19 cellular contexts compared by ENCODE assay signal in genomic region chr10:125235093-125236069, GRCh38.
DNase-seq lines count a peak whose midpoint lies in the region; ATAC-seq and TF ChIP-seq lines count a peak whose summit lies in the region.
"Had no signal": no experiment of that assay in that cellular context is flagged by ENCODE, and none has a peak within 500 bp of the region (broad histone marks: within the 10 kb centered on the region; RNA-seq: fewer than 3 reads in every experiment).

No MANE protein-coding gene starts in this region.

- H3K27ac ChIP-seq in HEK293 (ENCODE audit: extremely low read depth, low read depth, low read length), result no peak overlapping the region

- POLR2A ChIA-PET in HEK293 (lab: Yijun Ruan, JAX), result no interaction called here

- no peak for TF ChIP-seq POLR2A in NB4 (IDR thresholded peaks at IDR 0.05; ENCODE audit: extremely low read depth, insufficient read length)

- no peaks in the 10 kb centered on the region for H3K9me3 ChIP-seq in HEK293 (ENCODE audit: control insufficient read depth, insufficient read depth, low read depth, low read length)

- H3K27me3 Mint-ChIP-seq in osteocyte (ENCODE audit: unreplicated experiment), result peaks cover 2% of the 10 kb centered on the region

- no peaks in the 10 kb centered on the region for H3K4me1 ChIP-seq in HEK293 (ENCODE audit: control insufficient read depth, insufficient read depth, low read length)

- TF ChIP-seq CTCF in HEK293 (tag by site-specific recombination; IDR thresholded peaks at IDR 0.05) (no peak), NB4 (IDR thresholded peaks at IDR 0.05; ENCODE audit: low read depth, low read length) (no peak), choroid plexus epithelial cell (conservative IDR thresholded peaks at IDR 0.05; ENCODE audit: low read depth, low read length) (no peak), osteocyte (IDR thresholded peaks at IDR 0.05) (no peak)

- no peaks in the 10 kb centered on the region for H3K36me3 Mint-ChIP-seq in osteocyte (ENCODE audit: unreplicated experiment)
- H3K36me3 Mint-ChIP-seq: T-cell had no signal

- peaks cover 24% of the 10 kb centered on the region for H3K9me3 Mint-ChIP-seq in osteocyte (ENCODE audit: unreplicated experiment)

- peaks cover 16% of the 10 kb centered on the region for H3K4me1 Mint-ChIP-seq in osteocyte (ENCODE audit: unreplicated experiment)
- H3K4me1 Mint-ChIP-seq: T-cell had no signal

- no peaks in the 10 kb centered on the region for H3K36me3 ChIP-seq in HEK293 (ENCODE audit: control insufficient read depth in 2 of 2, insufficient read depth in 1 of 2, low read length in 2 of 2)

- DNase-seq in NB4 (ENCODE audit: low read depth) (peak; percentile 32), choroid plexus epithelial cell (ENCODE audit: low read depth) (peak; percentile 2), osteocyte (ENCODE audit: extremely low spot score, unreplicated experiment) (peak; percentile 30), NCI-H187 treated with DMSO at 0.1 percent for 48 hours (lab: John Stamatoyannopoulos, UW) (no peak)
- no peak for DNase-seq in activated CD4-positive, alpha-beta T cell treated with anti-CD3 and anti-CD28 coated beads, Interleukin-2, amount 50 U/mL, for 48 hours
- DNase-seq: ACHN; DND-41; H7; KBM-7; NCI-H1417 treated with DMSO at 0.1 percent for 48 hours; NCI-H2029; NCI-H446 treated with DMSO at 0.1 percent for 48 hours; NCI-H748 treated with DMSO at 0.1 percent for 48 hours; NK-92 treated with Interleukin-12 subunit alpha and Interleukin-12 subunit beta, amount 100 ng/mL, for 24 hours; SHP77; SK-N-SH; T-cell had no signal

- H3K4me3 ChIP-seq in HEK293 (ENCODE audit: low read depth, low read length), result no peak overlapping the region
- H3K4me3 ChIP-seq in NB4 (ENCODE audit: low read depth, low read length), result no peak overlapping the region
- no peak overlapping the region for H3K4me3 ChIP-seq in choroid plexus epithelial cell (ENCODE audit: low read depth, low read length)

- no peak for ATAC-seq in SK-N-SH treated with all-trans-retinoic acid at 6 μM for 48 hours
- ATAC-seq: T-cell had no signal

- H3K27ac Mint-ChIP-seq in osteocyte (ENCODE audit: unreplicated experiment), result no peak overlapping the region
- H3K27ac Mint-ChIP-seq: T-cell had no signal

- H3K4me3 Mint-ChIP-seq in osteocyte (ENCODE audit: unreplicated experiment), result no peak overlapping the region
- H3K4me3 Mint-ChIP-seq: T-cell had no signal

- CTCF ChIA-PET in HEK293 (lab: Yijun Ruan, JAX), result no interaction called here

TF ChIP-seq in HEK293, 187 proteins besides CTCF, POLR2A, EP300 and RAD21:
- TF ChIP-seq ZNF677 (tag by site-specific recombination; IDR thresholded peaks at IDR 0.05) (no peak), ZNF10 (tag by site-specific recombination; IDR thresholded peaks at IDR 0.05) (peak; percentile 55; the same call in 1 of the 2 replicates), ZNF830 (tag by site-specific recombination; IDR thresholded peaks at IDR 0.05; ENCODE audit: low read depth) (no peak), PBX3 (CRISPR knock-in tag; IDR thresholded peaks at IDR 0.05) (no peak), ZBTB17 (tag by site-specific recombination; IDR thresholded peaks at IDR 0.05) (0 out of 2 replicates have a peak, but pooled peaks have one; percentile 26), WT1 (tag by site-specific recombination; IDR thresholded peaks at IDR 0.05) (peak; percentile 52; the same call in 1 of the 2 replicates)
TF ChIP-seq in HEK293: peak in this region for 3.

TF ChIP-seq in SK-N-SH treated with all-trans-retinoic acid at 6 μM for 48 hours, 23 proteins besides CTCF, POLR2A, EP300 and RAD21 (continues in another document):
- TF ChIP-seq TCF4 (CRISPR knock-in tag; IDR thresholded peaks at IDR 0.05; ENCODE audit: borderline replicate concordance), result no peak
- no peak for TF ChIP-seq PPARA (CRISPR knock-in tag; IDR thresholded peaks at IDR 0.05; ENCODE audit: borderline replicate concordance)
- no peak for TF ChIP-seq ZNF70 (CRISPR knock-in tag; IDR thresholded peaks at IDR 0.05)
- no peak for TF ChIP-seq CSDC2 (CRISPR knock-in tag; IDR thresholded peaks at IDR 0.05)
- no peak for TF ChIP-seq ARNTL (CRISPR knock-in tag; IDR thresholded peaks at IDR 0.05; ENCODE audit: borderline replicate concordance, low read depth)
- TF ChIP-seq CSRNP3 (CRISPR knock-in tag; IDR thresholded peaks at IDR 0.05), result no peak
- TF ChIP-seq TOX (CRISPR knock-in tag; IDR thresholded peaks at IDR 0.05; ENCODE audit: borderline replicate concordance), result no peak
- TF ChIP-seq ISL1 (CRISPR knock-in tag; IDR thresholded peaks at IDR 0.05), result no peak
- no peak for TF ChIP-seq ZFP3 (CRISPR knock-in tag; IDR thresholded peaks at IDR 0.05)
- TF ChIP-seq POU6F1 (CRISPR knock-in tag; IDR thresholded peaks at IDR 0.05; ENCODE audit: borderline replicate concordance, low read depth), result no peak
- no peak for TF ChIP-seq ZFP30 (CRISPR knock-in tag; IDR thresholded peaks at IDR 0.05)
- no peak for TF ChIP-seq OSR1 (CRISPR knock-in tag; IDR thresholded peaks at IDR 0.05)
- TF ChIP-seq SNAI2 (CRISPR knock-in tag; IDR thresholded peaks at IDR 0.05), result no peak
- no peak for TF ChIP-seq ZNF8 (CRISPR knock-in tag; IDR thresholded peaks at IDR 0.05)
- no peak for TF ChIP-seq ZC3H10 (CRISPR knock-in tag; IDR thresholded peaks at IDR 0.05)
- no peak for TF ChIP-seq TSHZ2 (CRISPR knock-in tag; IDR thresholded peaks at IDR 0.05)
- no peak for TF ChIP-seq ZNF565 (CRISPR knock-in tag; conservative IDR thresholded peaks at IDR 0.05; ENCODE audit: low read depth)
- no peak for TF ChIP-seq GLIS3 (CRISPR knock-in tag; IDR thresholded peaks at IDR 0.05)
- TF ChIP-seq PATZ1 (CRISPR knock-in tag; IDR thresholded peaks at IDR 0.05; ENCODE audit: borderline replicate concordance), result no peak

Comparison
In these comparisons a context has a peak if more than half of its experiments do, and no peak if none do; other contexts are left out.
1. DNase-seq: peak in NB4 (single experiment), choroid plexus epithelial cell (single experiment) and osteocyte (single experiment); none in NCI-H187 treated with DMSO at 0.1 percent for 48 hours (single experiment) and activated CD4-positive, alpha-beta T cell treated with anti-CD3 and anti-CD28 coated beads, Interleukin-2, amount 50 U/mL, for 48 hours (0 of 2).